Comparison of ENCODE assay signal across 9 cellular contexts in the genomic region with DNA sequence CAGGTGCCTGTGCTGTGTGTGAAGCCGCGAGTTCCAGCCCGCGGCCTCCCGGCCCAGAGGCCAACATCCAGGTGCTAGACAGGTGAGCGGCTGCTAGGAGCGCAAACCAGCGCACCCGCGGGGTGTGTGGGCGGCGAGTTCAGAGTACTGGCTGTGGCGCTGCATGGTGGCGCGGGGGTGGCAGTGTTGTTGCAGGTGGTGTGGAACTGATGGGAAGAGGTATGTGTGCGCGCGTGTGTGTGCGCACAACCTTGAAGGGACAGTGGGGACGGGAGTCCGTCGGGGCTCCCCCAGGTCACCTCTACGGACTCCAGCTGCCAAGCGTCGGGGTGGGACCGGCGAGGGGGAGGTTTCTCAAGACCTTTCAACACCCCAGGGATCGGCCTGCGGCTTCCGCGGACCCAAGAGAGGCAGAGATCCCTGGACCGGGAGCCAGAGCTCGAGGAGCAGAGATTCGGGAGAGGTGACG. TPM values are rescaled to one million over a fixed set of nuclear protein-coding genes. Genes with fewer than 3 reads are reported as not detected.
A peak's percentile ranks its signal among the peaks of the same experiment; 100 is the strongest.
DNase-seq lines count a peak whose midpoint lies in the region; ATAC-seq and TF ChIP-seq lines count a peak whose summit lies in the region.
"Had no signal": no experiment of that assay in that cellular context is flagged by ENCODE, and none has a peak within 500 bp of the region (broad histone marks: within the 10 kb centered on the region; RNA-seq: fewer than 3 reads in every experiment).

No MANE protein-coding gene starts in this region.

- DNase-seq in H7 (peak; percentile 78), foreskin keratinocyte (no peak), NCI-H2107 treated with DMSO at 0.1 percent for 48 hours (lab: John Stamatoyannopoulos, UW; ENCODE audit: unreplicated experiment) (no peak), omental fat pad (ENCODE audit: low spot score) (no peak), NCI-H1930 (lab: John Stamatoyannopoulos, UW) (no peak), SW 1271 (lab: John Stamatoyannopoulos, UW) (no peak)
- peak; percentile 63 for DNase-seq in activated CD4-positive, alpha-beta T cell treated with anti-CD3 and anti-CD28 coated beads for 48 hours
- DNase-seq in stimulated activated CD4-positive, alpha-beta T cell treated with anti-CD3 and anti-CD28 coated beads, Interleukin-15, amount 100 ng/mL, for 24 hours, result peak; percentile 68

- ATAC-seq in foreskin keratinocyte (peak; percentile 24), omental fat pad (ENCODE audit: low FRiP score) (no peak)

- no peak overlapping the region for H3K27ac ChIP-seq in foreskin keratinocyte
- H3K27ac ChIP-seq: adrenal gland had no signal

- H3K4me1 ChIP-seq in foreskin keratinocyte, result no peaks in the 10 kb centered on the region

- H3K27me3 ChIP-seq in H7 (ENCODE audit: control insufficient read depth, insufficient read depth, low read length) (peaks cover 97% of the 10 kb centered on the region), foreskin keratinocyte (peaks cover 99% of the 10 kb centered on the region)

- H3K4me3 ChIP-seq in H7 (ENCODE audit: insufficient read depth, low read depth, low read length), result peak overlapping the region; percentile 46

- H3K36me3 ChIP-seq in H7 (replicated peaks; ENCODE audit: control insufficient read depth, insufficient read depth, low read length), result no peaks in the 10 kb centered on the region
- H3K36me3 ChIP-seq: adrenal gland had no signal

- TF ChIP-seq CTCF in foreskin keratinocyte (conservative IDR thresholded peaks at IDR 0.05) (no peak), omental fat pad (IDR thresholded peaks at IDR 0.05) (no peak)

RNA-seq across cellular contexts. Expression of a gene that starts 0.4 kb away (rescaled TPM):
- total RNA-seq in H7 (2014; rRNA removed; shearing (Covaris generic)), result 4.2 and 5.4 TPM in 2 replicates
- total RNA-seq in foreskin keratinocyte (not detected in 2 replicates), omental fat pad (not detected)
- polyA plus RNA-seq in foreskin keratinocyte, result not detected in 2 replicates

Comparison
In these comparisons a context has a peak if more than half of its experiments do, and no peak if none do; other contexts are left out.
1. DNase-seq: peak in H7 (single experiment), activated CD4-positive, alpha-beta T cell treated with anti-CD3 and anti-CD28 coated beads for 48 hours (single experiment) and stimulated activated CD4-positive, alpha-beta T cell treated with anti-CD3 and anti-CD28 coated beads, Interleukin-15, amount 100 ng/mL, for 24 hours (single experiment); none in foreskin keratinocyte (0 of 2), NCI-H2107 treated with DMSO at 0.1 percent for 48 hours (single experiment), omental fat pad (single experiment), NCI-H1930 (0 of 2) and SW 1271 (0 of 2).